24 cellular contexts compared by ENCODE assay signal in the genomic region with DNA sequence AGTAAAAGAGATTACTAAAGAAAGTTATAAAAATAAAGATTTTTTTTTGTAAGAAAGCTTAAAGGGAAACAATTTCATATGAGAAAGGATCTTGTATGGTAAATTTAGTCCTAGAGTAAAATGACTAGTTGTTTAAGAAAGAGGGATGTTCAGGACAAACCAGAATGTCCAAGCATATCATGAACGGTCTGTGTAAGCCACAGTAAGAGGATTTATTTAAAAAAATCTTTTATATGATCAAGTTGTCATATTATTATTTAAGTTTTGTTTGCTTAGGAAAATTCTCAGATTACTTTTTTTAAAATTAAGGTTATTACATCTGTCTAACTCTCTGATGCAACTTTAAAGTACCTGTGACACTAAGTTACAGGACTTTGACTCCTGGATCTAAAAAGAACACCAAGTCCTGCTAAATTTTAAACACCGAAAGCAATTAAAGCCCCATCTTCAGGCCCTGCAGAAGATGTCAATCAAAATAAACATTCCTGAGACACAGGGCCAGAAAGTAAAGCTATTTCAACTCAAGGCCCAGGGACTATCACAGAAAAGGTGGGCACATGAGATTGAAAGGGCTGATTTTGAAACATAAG. TPM values are rescaled to one million over a fixed set of nuclear protein-coding genes. Genes with fewer than 3 reads are reported as not detected.
DNase-seq lines count a peak whose midpoint lies in the region; ATAC-seq, FAIRE-seq and TF ChIP-seq lines count a peak whose summit lies in the region.
"Had no signal": no experiment of that assay in that cellular context is flagged by ENCODE, and none has a peak within 500 bp of the region (broad histone marks: within the 10 kb centered on the region; RNA-seq: fewer than 3 reads in every experiment).

No MANE protein-coding gene starts in this region.

- H3K36me3 ChIP-seq in tibial artery, result no peaks in the 10 kb centered on the region
- H3K36me3 ChIP-seq: BLaER1, HAP-1 had no signal

- no peak for FAIRE-seq in A549 (lab: Jason Lieb, UNC)
- FAIRE-seq: GM12892, GM18507 had no signal

- TF ChIP-seq EP300 in A549 (IDR thresholded peaks at IDR 0.05), result no peak

- POLR2A ChIA-PET in A549 (lab: Yijun Ruan, JAX), result no interaction called here

- no peaks in the 10 kb centered on the region for H3K9me3 ChIP-seq in A549
- no peaks in the 10 kb centered on the region for H3K9me3 ChIP-seq in tibial artery

- no peak for TF ChIP-seq POLR2A in A549 (IDR thresholded peaks at IDR 0.05; ENCODE audit: low read length)

- TF ChIP-seq RAD21 in A549 (conservative IDR thresholded peaks at IDR 0.05 in 1 of 2, IDR thresholded peaks at IDR 0.05 in 1 of 2), result no peak

- no peak overlapping the region for H3K27ac ChIP-seq in A549
- H3K27ac ChIP-seq in tibial artery, result no peak overlapping the region
- H3K27ac ChIP-seq: BLaER1, HL-60 had no signal

- H3K4me3 ChIP-seq in A549 (no peak overlapping the region), tibial artery (no peak overlapping the region)
- H3K4me3 ChIP-seq: BLaER1, HAP-1 had no signal

- WGBS in A549 (ENCODE audit: missing lambda C conversion rate), result 47% methylated on average over 2 of the region's 2 CpGs

- no peak overlapping the region for H3K4me2 ChIP-seq in A549
- H3K4me2 ChIP-seq: BLaER1 had no signal

- H3K27me3 ChIP-seq in tibial artery, result no peaks in the 10 kb centered on the region
- H3K27me3 ChIP-seq: BLaER1 had no signal

- TF ChIP-seq CTCF in A549 (IDR thresholded peaks at IDR 0.05) (no peak), tibial artery (IDR thresholded peaks at IDR 0.05) (no peak)

- ATAC-seq in A549, result no peak
- ATAC-seq in GM18511 (IDR thresholded peaks at IDR 0.05; ENCODE audit: unreplicated experiment), result no peak

- CTCF ChIA-PET in A549 (lab: Yijun Ruan, JAX), result no interaction called here

- H3K4me1 ChIP-seq in A549, result no peaks in the 10 kb centered on the region
- H3K4me1 ChIP-seq in tibial artery, result no peaks in the 10 kb centered on the region
- H3K4me1 ChIP-seq: BLaER1 had no signal

- intact Hi-C loops in tibial artery (cut with DNase I; ENCODE audit: low total_unique reads), result no loop called here

- DNase-seq in A549 (ENCODE audit: low read depth in 1 of 2, low spot score in 1 of 2), result peak in 1 of 2 experiments; percentile 6
- peak; percentile 7 for DNase-seq in LHCN-M2 (ENCODE audit: low read depth)
- peak; percentile 29 for DNase-seq in RKO (ENCODE audit: low spot score)
- DNase-seq in iPS DF 4.7 (ENCODE audit: extremely low read depth, low spot score), result peak; percentile 9
- no peak for DNase-seq in tibial artery
- DNase-seq in stimulated activated CD4-positive, alpha-beta T cell treated with anti-CD3 and anti-CD28 coated beads, Interleukin-4, amount 100 ng/mL, for 4 hours, result no peak
- no peak for DNase-seq in NCI-H2227 (lab: John Stamatoyannopoulos, UW; ENCODE audit: unreplicated experiment)
- DNase-seq: CD4-positive, alpha-beta memory T cell; DMS153; DMS79; GDM1; IMR-90; KBM-7 had no signal

TF ChIP-seq in A549, 52 proteins besides CTCF, POLR2A, EP300 and RAD21:
- TF ChIP-seq FOSL2 (IDR thresholded peaks at IDR 0.05) (no peak), FOSL2 (CRISPR knock-in tag; IDR thresholded peaks at IDR 0.05) (no peak), NR3C1 (IDR thresholded peaks at IDR 0.05) (no peak), ZNF302 (CRISPR knock-in tag; IDR thresholded peaks at IDR 0.05) (no peak), PHF8 (IDR thresholded peaks at IDR 0.05; ENCODE audit: borderline replicate concordance, low read depth) (no peak), ZFP36 (IDR thresholded peaks at IDR 0.05; ENCODE audit: borderline replicate concordance, partially characterized antibody) (peak; percentile 73), RCOR1 (IDR thresholded peaks at IDR 0.05; ENCODE audit: low read depth, low read length) (no peak)

RNA-seq across cellular contexts. Expression of a gene that starts 17.3 kb away (rescaled TPM):
- polyA plus RNA-seq in A549 (2011; rRNA removed) (not detected in 2 replicates), A549 (2017; fragmentation: RNase III; extraction: RNeasy Plus Mini Kit Qiagen cat#74134 plus additional on column Dnase treatment) (not detected in 3 replicates)
- polyA plus RNA-seq in A549 (2012; cell fraction: cytosol; rRNA removed), result not detected in 2 replicates
- not detected in 2 replicates for polyA plus RNA-seq in A549 (2012; cell fraction: nucleus; rRNA removed)
- polyA minus RNA-seq in A549 (2011; rRNA and poly(A)+ RNA removed), result not detected in 2 replicates
- total RNA-seq in LHCN-M2 (2014; rRNA removed), result not detected in 2 replicates
- polyA plus RNA-seq in LHCN-M2 (2012), result not detected
- total RNA-seq: A172; CD4-positive, alpha-beta memory T cell; Daoy; H4; HT1080; IMR-90 had no signal
- polyA plus RNA-seq: CD14-positive monocyte; CD4-positive, alpha-beta memory T cell; IMR-90 had no signal

RNA-seq across cellular contexts. Expression of a gene that starts 39.1 kb away (rescaled TPM):
- polyA plus RNA-seq in A549 (2011; rRNA removed), result 15.5 and 17.6 TPM in 2 replicates
- 7.9 and 9.7 TPM in 2 replicates for polyA plus RNA-seq in A549 (2012; cell fraction: cytosol; rRNA removed)
- 9.4 and 10.4 TPM in 2 replicates for polyA plus RNA-seq in A549 (2012; cell fraction: nucleus; rRNA removed)
- 12.7 to 16.3 TPM (median 12.8 TPM) in 3 replicates for polyA plus RNA-seq in A549 (2017; fragmentation: RNase III; extraction: RNeasy Plus Mini Kit Qiagen cat#74134 plus additional on column Dnase treatment)
- 28.8 and 34.9 TPM in 2 replicates for polyA minus RNA-seq in A549 (2011; rRNA and poly(A)+ RNA removed)
- total RNA-seq in LHCN-M2 (2014; rRNA removed), result 3.0 and 4.7 TPM in 2 replicates
- 5.0 TPM for polyA plus RNA-seq in LHCN-M2 (2012)

Comparison
In these comparisons a context has a peak if more than half of its experiments do, and no peak if none do; other contexts are left out.
1. DNase-seq: peak in LHCN-M2 (single experiment), RKO (single experiment) and iPS DF 4.7 (single experiment); none in tibial artery (0 of 2), stimulated activated CD4-positive, alpha-beta T cell treated with anti-CD3 and anti-CD28 coated beads, Interleukin-4, amount 100 ng/mL, for 4 hours (0 of 2) and NCI-H2227 (single experiment).